ENCODE assay signal across 1 cellular context in genomic region chr16:72936408-72936807, GRCh38.
A peak's percentile ranks its signal among the peaks of the same experiment; 100 is the strongest.
TF ChIP-seq lines count a peak whose summit lies in the region.

No MANE protein-coding gene starts in this region.

TF ChIP-seq in HepG2, 621 proteins besides CTCF, POLR2A, EP300 and RAD21 (continued from another document and continues in another):
- TF ChIP-seq ZSCAN5A (CRISPR knock-in tag; IDR thresholded peaks at IDR 0.05; ENCODE audit: borderline replicate concordance) (no peak), ZBTB37 (CRISPR knock-in tag; IDR thresholded peaks at IDR 0.05) (no peak), CSRNP2 (CRISPR knock-in tag; conservative IDR thresholded peaks at IDR 0.05; ENCODE audit: low read depth) (no peak), ZBTB43 (CRISPR knock-in tag; conservative IDR thresholded peaks at IDR 0.05) (no peak), FOXO1 (CRISPR knock-in tag; IDR thresholded peaks at IDR 0.05) (no peak), ZFX (CRISPR knock-in tag; IDR thresholded peaks at IDR 0.05; ENCODE audit: low read depth) (no peak), CREB3 (CRISPR knock-in tag; IDR thresholded peaks at IDR 0.05) (no peak), IRF2 (CRISPR knock-in tag; IDR thresholded peaks at IDR 0.05) (no peak), RFX3 (CRISPR knock-in tag; IDR thresholded peaks at IDR 0.05) (no peak), RARA (CRISPR knock-in tag; IDR thresholded peaks at IDR 0.05) (0 out of 2 replicates have a peak, but pooled peaks have one; percentile 6), NR3C1 (CRISPR knock-in tag; IDR thresholded peaks at IDR 0.05) (no peak), ZNF607 (CRISPR knock-in tag; IDR thresholded peaks at IDR 0.05; ENCODE audit: borderline replicate concordance) (no peak), ZNF556 (CRISPR knock-in tag; IDR thresholded peaks at IDR 0.05; ENCODE audit: borderline replicate concordance) (no peak), JUND (CRISPR knock-in tag; IDR thresholded peaks at IDR 0.05) (0 out of 2 replicates have a peak, but pooled peaks have one; percentile 45), HNF4A (CRISPR knock-in tag; IDR thresholded peaks at IDR 0.05) (peak; percentile 42; the same call in 1 of the 2 replicates), GZF1 (CRISPR knock-in tag; IDR thresholded peaks at IDR 0.05) (no peak), NPAS2 (CRISPR knock-in tag; IDR thresholded peaks at IDR 0.05; ENCODE audit: borderline replicate concordance) (no peak), ADNP (CRISPR knock-in tag; IDR thresholded peaks at IDR 0.05) (peak; percentile 77; the same call in 1 of the 2 replicates), PHB2 (IDR thresholded peaks at IDR 0.05; ENCODE audit: partially characterized antibody) (no peak), HDAC1 (CRISPR knock-in tag; IDR thresholded peaks at IDR 0.05) (peak; percentile 37; the same call in 1 of the 2 replicates), RFX1 (IDR thresholded peaks at IDR 0.05) (no peak), ZNF17 (CRISPR knock-in tag; IDR thresholded peaks at IDR 0.05) (no peak), ZNF839 (CRISPR knock-in tag; IDR thresholded peaks at IDR 0.05; ENCODE audit: borderline replicate concordance) (no peak), ZNF510 (CRISPR knock-in tag; IDR thresholded peaks at IDR 0.05; ENCODE audit: low read depth) (no peak), ZNF589 (CRISPR knock-in tag; conservative IDR thresholded peaks at IDR 0.05) (no peak), KLF9 (CRISPR knock-in tag; IDR thresholded peaks at IDR 0.05; ENCODE audit: low read depth) (no peak), SOX6 (IDR thresholded peaks at IDR 0.05) (no peak), SOX6 (CRISPR knock-in tag; IDR thresholded peaks at IDR 0.05) (peak; percentile 60), MAX (IDR thresholded peaks at IDR 0.05) (0 out of 2 replicates have a peak, but pooled peaks have one; percentile 39), E2F1 (CRISPR knock-in tag; IDR thresholded peaks at IDR 0.05) (no peak), HHEX (CRISPR knock-in tag; IDR thresholded peaks at IDR 0.05) (no peak), CEBPZ (IDR thresholded peaks at IDR 0.05; ENCODE audit: low read length) (no peak), NFATC3 (CRISPR knock-in tag; IDR thresholded peaks at IDR 0.05) (no peak), KAT7 (CRISPR knock-in tag; IDR thresholded peaks at IDR 0.05; ENCODE audit: borderline replicate concordance) (no peak), NFIC (IDR thresholded peaks at IDR 0.05; ENCODE audit: low read length) (no peak), BATF2 (CRISPR knock-in tag; IDR thresholded peaks at IDR 0.05) (no peak), HNRNPUL1 (IDR thresholded peaks at IDR 0.05; ENCODE audit: low read depth, low read length) (no peak), CBX1 (IDR thresholded peaks at IDR 0.05; ENCODE audit: low read depth) (no peak), SMARCC2 (IDR thresholded peaks at IDR 0.05) (no peak), JDP2 (CRISPR knock-in tag; IDR thresholded peaks at IDR 0.05; ENCODE audit: borderline replicate concordance) (no peak), PLSCR1 (CRISPR knock-in tag; IDR thresholded peaks at IDR 0.05; ENCODE audit: borderline replicate concordance) (no peak), ZNF446 (CRISPR knock-in tag; IDR thresholded peaks at IDR 0.05) (no peak), ZNF816 (CRISPR knock-in tag; IDR thresholded peaks at IDR 0.05; ENCODE audit: borderline replicate concordance) (no peak)
- TF ChIP-seq, protein P1, sequence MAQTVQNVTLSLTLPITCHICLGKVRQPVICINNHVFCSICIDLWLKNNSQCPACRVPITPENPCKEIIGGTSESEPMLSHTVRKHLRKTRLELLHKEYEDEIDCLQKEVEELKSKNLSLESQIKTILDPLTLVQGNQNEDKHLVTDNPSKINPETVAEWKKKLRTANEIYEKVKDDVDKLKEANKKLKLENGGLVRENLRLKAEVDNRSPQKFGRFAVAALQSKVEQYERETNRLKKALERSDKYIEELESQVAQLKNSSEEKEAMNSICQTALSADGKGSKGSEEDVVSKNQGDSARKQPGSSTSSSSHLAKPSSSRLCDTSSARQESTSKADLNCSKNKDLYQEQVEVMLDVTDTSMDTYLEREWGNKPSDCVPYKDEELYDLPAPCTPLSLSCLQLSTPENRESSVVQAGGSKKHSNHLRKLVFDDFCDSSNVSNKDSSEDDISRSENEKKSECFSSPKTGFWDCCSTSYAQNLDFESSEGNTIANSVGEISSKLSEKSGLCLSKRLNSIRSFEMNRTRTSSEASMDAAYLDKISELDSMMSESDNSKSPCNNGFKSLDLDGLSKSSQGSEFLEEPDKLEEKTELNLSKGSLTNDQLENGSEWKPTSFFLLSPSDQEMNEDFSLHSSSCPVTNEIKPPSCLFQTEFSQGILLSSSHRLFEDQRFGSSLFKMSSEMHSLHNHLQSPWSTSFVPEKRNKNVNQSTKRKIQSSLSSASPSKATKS (CRISPR knock-in tag; IDR thresholded peaks at IDR 0.05), result no peak
- TF ChIP-seq, protein P2, sequence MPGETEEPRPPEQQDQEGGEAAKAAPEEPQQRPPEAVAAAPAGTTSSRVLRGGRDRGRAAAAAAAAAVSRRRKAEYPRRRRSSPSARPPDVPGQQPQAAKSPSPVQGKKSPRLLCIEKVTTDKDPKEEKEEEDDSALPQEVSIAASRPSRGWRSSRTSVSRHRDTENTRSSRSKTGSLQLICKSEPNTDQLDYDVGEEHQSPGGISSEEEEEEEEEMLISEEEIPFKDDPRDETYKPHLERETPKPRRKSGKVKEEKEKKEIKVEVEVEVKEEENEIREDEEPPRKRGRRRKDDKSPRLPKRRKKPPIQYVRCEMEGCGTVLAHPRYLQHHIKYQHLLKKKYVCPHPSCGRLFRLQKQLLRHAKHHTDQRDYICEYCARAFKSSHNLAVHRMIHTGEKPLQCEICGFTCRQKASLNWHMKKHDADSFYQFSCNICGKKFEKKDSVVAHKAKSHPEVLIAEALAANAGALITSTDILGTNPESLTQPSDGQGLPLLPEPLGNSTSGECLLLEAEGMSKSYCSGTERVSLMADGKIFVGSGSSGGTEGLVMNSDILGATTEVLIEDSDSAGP (CRISPR knock-in tag; IDR thresholded peaks at IDR 0.05; ENCODE audit: borderline replicate concordance), result no peak
- TF ChIP-seq, protein P3, sequence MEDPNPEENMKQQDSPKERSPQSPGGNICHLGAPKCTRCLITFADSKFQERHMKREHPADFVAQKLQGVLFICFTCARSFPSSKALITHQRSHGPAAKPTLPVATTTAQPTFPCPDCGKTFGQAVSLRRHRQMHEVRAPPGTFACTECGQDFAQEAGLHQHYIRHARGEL (CRISPR knock-in tag; IDR thresholded peaks at IDR 0.05), result no peak
- TF ChIP-seq, protein P4, sequence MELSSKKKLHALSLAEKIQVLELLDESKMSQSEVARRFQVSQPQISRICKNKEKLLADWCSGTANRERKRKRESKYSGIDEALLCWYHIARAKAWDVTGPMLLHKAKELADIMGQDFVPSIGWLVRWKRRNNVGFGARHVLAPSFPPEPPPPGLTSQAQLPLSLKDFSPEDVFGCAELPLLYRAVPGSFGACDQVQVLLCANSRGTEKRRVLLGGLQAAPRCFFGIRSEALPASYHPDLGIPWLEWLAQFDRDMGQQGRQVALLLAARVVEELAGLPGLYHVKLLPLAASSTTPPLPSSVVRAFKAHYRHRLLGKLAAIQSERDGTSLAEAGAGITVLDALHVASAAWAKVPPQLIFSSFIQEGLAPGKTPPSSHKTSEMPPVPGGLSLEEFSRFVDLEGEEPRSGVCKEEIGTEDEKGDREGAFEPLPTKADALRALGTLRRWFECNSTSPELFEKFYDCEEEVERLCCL (CRISPR knock-in tag; IDR thresholded peaks at IDR 0.05; ENCODE audit: borderline replicate concordance), result no peak
